Comparison of ENCODE assay signal across 16 cellular contexts in the genomic region with DNA sequence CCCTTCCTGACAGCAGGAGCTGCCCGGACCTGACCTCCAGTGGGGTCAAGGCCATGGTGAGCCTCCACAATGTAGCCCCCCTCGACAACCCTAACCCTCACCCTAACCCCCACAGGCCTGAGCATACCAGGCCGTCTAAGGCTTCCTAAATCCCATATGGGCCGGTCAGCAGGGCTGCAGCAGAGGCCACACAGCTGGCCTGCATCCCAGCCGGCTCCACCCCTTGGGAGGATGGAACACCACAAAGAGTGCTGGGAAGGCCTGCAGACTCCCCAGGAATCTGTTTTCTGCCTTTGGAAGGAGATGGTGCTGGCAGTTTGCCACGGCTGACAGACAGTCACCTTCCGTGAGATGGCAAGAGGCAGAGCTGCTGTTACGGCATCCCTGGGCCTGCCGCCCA. TPM values are rescaled to one million over a fixed set of nuclear protein-coding genes. Genes with fewer than 3 reads are reported as not detected.
A peak's percentile ranks its signal among the peaks of the same experiment; 100 is the strongest.
DNase-seq lines count a peak whose midpoint lies in the region; ATAC-seq and TF ChIP-seq lines count a peak whose summit lies in the region.
"Had no signal": no experiment of that assay in that cellular context is flagged by ENCODE, and none has a peak within 500 bp of the region (broad histone marks: within the 10 kb centered on the region; RNA-seq: fewer than 3 reads in every experiment).

No MANE protein-coding gene starts in this region.

- TF ChIP-seq CTCF in heart left ventricle (IDR thresholded peaks at IDR 0.05) (no peak), stomach (IDR thresholded peaks at IDR 0.05) (no peak)

- intact Hi-C loops in Right ventricle myocardium inferior (cut with DNase I) = no loop called here
- intact Hi-C loops in heart left ventricle (cut with DNase I) = no loop called here
- intact Hi-C loops in sciatic nerve (cut with DNase I) = no loop called here
- intact Hi-C loops in stomach (cut with DNase I; ENCODE audit: low total_unique reads) = no loop called here

- 32 to 52% (median 42%) methylated on average over 5 to 9 of the region's 9 CpGs for WGBS in heart left ventricle, 4 donors
- WGBS in stomach, 5 donors = 51 to 69% (median 54%) methylated on average over 4 to 9 of the region's 9 CpGs

- no peaks in the 10 kb centered on the region for H3K36me3 ChIP-seq in heart left ventricle
- H3K36me3 ChIP-seq in stomach = no peaks in the 10 kb centered on the region
- H3K36me3 ChIP-seq: ovary had no signal

- no peak for TF ChIP-seq EP300 in stomach (IDR thresholded peaks at IDR 0.05)

- H3K27ac ChIP-seq in heart left ventricle (no peak overlapping the region), stomach (no peak overlapping the region)
- H3K27ac ChIP-seq: coronary artery, ovary had no signal

- peaks cover 0 to 14% (median 0%) of the 10 kb centered on the region in 12 donors for H3K4me1 ChIP-seq in heart left ventricle
- H3K4me1 ChIP-seq in stomach = peaks cover 5 to 9% (median 7%) of the 10 kb centered on the region in 4 donors

- H3K4me3 ChIP-seq in heart left ventricle (no peak overlapping the region), stomach (no peak overlapping the region)
- H3K4me3 ChIP-seq: coronary artery, ovary had no signal

- H3K9me3 ChIP-seq in heart left ventricle (no peaks in the 10 kb centered on the region), stomach (no peaks in the 10 kb centered on the region)
- H3K9me3 ChIP-seq: ovary had no signal

- H3K27me3 ChIP-seq in heart left ventricle (peaks cover 0 to 70% (median 19%) of the 10 kb centered on the region in 9 donors), stomach (peaks cover 0 to 99% (median 36%) of the 10 kb centered on the region in 3 donors)
- H3K27me3 ChIP-seq: ovary had no signal

- no peak for ATAC-seq in Right ventricle myocardium inferior
- no peak for ATAC-seq in heart left ventricle
- ATAC-seq in sciatic nerve = no peak
- no peak for ATAC-seq in HG02970 (IDR thresholded peaks at IDR 0.05; ENCODE audit: low FRiP score, unreplicated experiment)

- DNase-seq in Right ventricle myocardium inferior (ENCODE audit: missing footprints) (peak; percentile 61), heart left ventricle (no peak), NCI-H1694 treated with DMSO at 0.1 percent for 48 hours (lab: John Stamatoyannopoulos, UW) (peak; percentile 95), ecto neural progenitor cell (ENCODE audit: low spot score) (peak; percentile 38), sciatic nerve (ENCODE audit: low spot score) (peak; percentile 51), dedifferentiated amniotic fluid mesenchymal stem cell (ENCODE audit: extremely low spot score) (no peak), stomach (no peak)
- DNase-seq: activated CD4-positive, alpha-beta T cell treated with anti-CD3 and anti-CD28 coated beads for 4 hours; NCI-H2029 treated with DMSO at 0.1 percent for 48 hours; OCI-M1; trophoblast cell had no signal

- TF ChIP-seq POLR2A in heart left ventricle (IDR thresholded peaks at IDR 0.05) = no peak
- TF ChIP-seq POLR2A in stomach (IDR thresholded peaks at IDR 0.05) = no peak

RNA-seq across cellular contexts. Expression of a gene that starts 2.8 kb away (rescaled TPM):
- total RNA-seq in Right ventricle myocardium inferior (not detected), heart left ventricle (1 to 10 TPM in 1 of 9 donors, under 1 TPM in 4, not detected in 4; 0.25 to 1.1 (median 0.40) TPM), sciatic nerve (4.5 TPM), stomach (1 to 10 TPM in 1 of 5 donors, under 1 TPM in 2, not detected in 2; 0.58 to 4.6 (median 0.92) TPM)
- polyA plus RNA-seq in heart left ventricle (under 1 TPM; 0.15 to 0.61 TPM), stomach (1 to 10 TPM in 1 of 3 donors, under 1 TPM in 1, not detected in 1; 0.87 to 1.4 TPM)
- total RNA-seq: mononuclear cell had no signal
- polyA plus RNA-seq: IgD-negative memory B cell had no signal

RNA-seq across cellular contexts. Expression of a gene that starts 22.2 kb away (rescaled TPM):
- total RNA-seq in Right ventricle myocardium inferior (40.0 TPM), heart left ventricle (100 to 1,000 TPM in 2 of 9 donors, 10 to 100 TPM in 7; 25.5 to 170 (median 75.3) TPM), sciatic nerve (4.7 TPM), stomach (1 to 10 TPM in 2 of 5 donors, under 1 TPM in 2, not detected in 1; 0.37 to 3.8 (median 1.4) TPM)
- polyA plus RNA-seq in heart left ventricle (100 to 1,000 TPM in 1 of 2 donors, 10 to 100 TPM in 1; 11.1 to 121 TPM), stomach (under 1 TPM; 0.31 to 0.75 (median 0.40) TPM)
- total RNA-seq: mononuclear cell had no signal
- polyA plus RNA-seq: IgD-negative memory B cell had no signal

Comparison
In these comparisons a context has a peak if more than half of its experiments do, and no peak if none do; other contexts are left out.
1. DNase-seq: peak in Right ventricle myocardium inferior (single experiment), NCI-H1694 treated with DMSO at 0.1 percent for 48 hours (single experiment), ecto neural progenitor cell (single experiment) and sciatic nerve (single experiment); none in heart left ventricle (0 of 5), dedifferentiated amniotic fluid mesenchymal stem cell (single experiment) and stomach (single experiment).